ENCODE assay signal across 1 cellular context in genomic region chr1:26337625-26338024, GRCh38.
TF ChIP-seq lines count a peak whose summit lies in the region.

No MANE protein-coding gene starts in this region.

TF ChIP-seq in HepG2, 621 proteins besides CTCF, POLR2A, EP300 and RAD21:
- TF ChIP-seq NR2F6 (IDR thresholded peaks at IDR 0.05) (peak; percentile 50; the same call in 1 of the 2 replicates), NR2F6 (CRISPR knock-in tag; IDR thresholded peaks at IDR 0.05) (peak; percentile 30; the same call in 1 of the 2 replicates), PATZ1 (CRISPR knock-in tag; IDR thresholded peaks at IDR 0.05) (0 out of 2 replicates have a peak, but pooled peaks have one; percentile 24), NR2F2 (IDR thresholded peaks at IDR 0.05; ENCODE audit: borderline replicate concordance, low read depth) (0 out of 2 replicates have a peak, but pooled peaks have one; percentile 22), ZNF570 (CRISPR knock-in tag; IDR thresholded peaks at IDR 0.05; ENCODE audit: borderline replicate concordance) (no peak), EEA1 (CRISPR knock-in tag; IDR thresholded peaks at IDR 0.05; ENCODE audit: borderline replicate concordance) (no peak), ZNF564 (CRISPR knock-in tag; IDR thresholded peaks at IDR 0.05) (no peak), MIER2 (CRISPR knock-in tag; IDR thresholded peaks at IDR 0.05) (no peak), SUZ12 (IDR thresholded peaks at IDR 0.05; ENCODE audit: low read depth, low read length) (no peak), NR2C2 (CRISPR knock-in tag; IDR thresholded peaks at IDR 0.05; ENCODE audit: borderline replicate concordance) (peak; percentile 46), JUN (CRISPR knock-in tag; IDR thresholded peaks at IDR 0.05) (no peak), ZNF746 (CRISPR knock-in tag; IDR thresholded peaks at IDR 0.05) (no peak), MIXL1 (CRISPR knock-in tag; IDR thresholded peaks at IDR 0.05) (no peak), ATRX (CRISPR knock-in tag; IDR thresholded peaks at IDR 0.05; ENCODE audit: borderline replicate concordance) (no peak), HES4 (CRISPR knock-in tag; IDR thresholded peaks at IDR 0.05; ENCODE audit: borderline replicate concordance) (no peak), ZBTB14 (CRISPR knock-in tag; IDR thresholded peaks at IDR 0.05) (no peak), ZNF335 (CRISPR knock-in tag; IDR thresholded peaks at IDR 0.05) (no peak), RFX3 (CRISPR knock-in tag; IDR thresholded peaks at IDR 0.05) (no peak)
- TF ChIP-seq, protein P1, sequence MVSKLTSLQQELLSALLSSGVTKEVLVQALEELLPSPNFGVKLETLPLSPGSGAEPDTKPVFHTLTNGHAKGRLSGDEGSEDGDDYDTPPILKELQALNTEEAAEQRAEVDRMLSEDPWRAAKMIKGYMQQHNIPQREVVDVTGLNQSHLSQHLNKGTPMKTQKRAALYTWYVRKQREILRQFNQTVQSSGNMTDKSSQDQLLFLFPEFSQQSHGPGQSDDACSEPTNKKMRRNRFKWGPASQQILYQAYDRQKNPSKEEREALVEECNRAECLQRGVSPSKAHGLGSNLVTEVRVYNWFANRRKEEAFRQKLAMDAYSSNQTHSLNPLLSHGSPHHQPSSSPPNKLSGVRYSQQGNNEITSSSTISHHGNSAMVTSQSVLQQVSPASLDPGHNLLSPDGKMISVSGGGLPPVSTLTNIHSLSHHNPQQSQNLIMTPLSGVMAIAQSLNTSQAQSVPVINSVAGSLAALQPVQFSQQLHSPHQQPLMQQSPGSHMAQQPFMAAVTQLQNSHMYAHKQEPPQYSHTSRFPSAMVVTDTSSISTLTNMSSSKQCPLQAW (CRISPR knock-in tag; IDR thresholded peaks at IDR 0.05), result no peak
- TF ChIP-seq, protein P2, sequence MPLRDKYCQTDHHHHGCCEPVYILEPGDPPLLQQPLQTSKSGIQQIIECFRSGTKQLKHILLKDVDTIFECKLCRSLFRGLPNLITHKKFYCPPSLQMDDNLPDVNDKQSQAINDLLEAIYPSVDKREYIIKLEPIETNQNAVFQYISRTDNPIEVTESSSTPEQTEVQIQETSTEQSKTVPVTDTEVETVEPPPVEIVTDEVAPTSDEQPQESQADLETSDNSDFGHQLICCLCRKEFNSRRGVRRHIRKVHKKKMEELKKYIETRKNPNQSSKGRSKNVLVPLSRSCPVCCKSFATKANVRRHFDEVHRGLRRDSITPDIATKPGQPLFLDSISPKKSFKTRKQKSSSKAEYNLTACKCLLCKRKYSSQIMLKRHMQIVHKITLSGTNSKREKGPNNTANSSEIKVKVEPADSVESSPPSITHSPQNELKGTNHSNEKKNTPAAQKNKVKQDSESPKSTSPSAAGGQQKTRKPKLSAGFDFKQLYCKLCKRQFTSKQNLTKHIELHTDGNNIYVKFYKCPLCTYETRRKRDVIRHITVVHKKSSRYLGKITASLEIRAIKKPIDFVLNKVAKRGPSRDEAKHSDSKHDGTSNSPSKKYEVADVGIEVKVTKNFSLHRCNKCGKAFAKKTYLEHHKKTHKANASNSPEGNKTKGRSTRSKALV (CRISPR knock-in tag; IDR thresholded peaks at IDR 0.05), result no peak
